ENCODE assay signal across 21 cellular contexts in genomic region chr12:71139153-71139735, GRCh38. TPM values are rescaled to one million over a fixed set of nuclear protein-coding genes. Genes with fewer than 3 reads are reported as not detected.
"Had no signal": no experiment of that assay in that cellular context is flagged by ENCODE, and none has a peak within 500 bp of the region (broad histone marks: within the 10 kb centered on the region; RNA-seq: fewer than 3 reads in every experiment).

No MANE protein-coding gene starts in this region.

- H3K36me3 ChIP-seq: gastrocnemius medialis, heart left ventricle, lower lobe of right lung, upper lobe of left lung had no signal

- H3K4me3 ChIP-seq: gastrocnemius medialis, heart left ventricle, lower lobe of right lung, skin epidermis, testis, upper lobe of left lung had no signal

- H3K27me3 ChIP-seq: gastrocnemius medialis, heart left ventricle, testis, upper lobe of left lung had no signal

- H3K4me1 ChIP-seq: testis had no signal

- H3K27ac ChIP-seq: heart left ventricle, lower lobe of right lung, skin epidermis, testis, upper lobe of left lung had no signal

- DNase-seq: activated CD4-positive, alpha-beta T cell treated with anti-CD3 and anti-CD28 coated beads, Interleukin-2, amount 10 ng/mL, durations not matched to agents 7 days and 5 days; activated CD8-positive, alpha-beta memory T cell treated with anti-CD3 and anti-CD28 coated beads, Interleukin-2, amount 50 U/mL, for 4 hours; activated effector memory CD4-positive, alpha-beta T cell treated with Interleukin-2 at 50 U/mL for 16 hours; activated naive CD4-positive, alpha-beta T cell treated with anti-CD3 and anti-CD28 coated beads, Interleukin-2, amount 10 ng/mL, durations not matched to agents 7 days and 5 days; activated naive CD8-positive, alpha-beta T cell treated with anti-CD3 and anti-CD28 coated beads, Interleukin-2, amount 50 U/mL, for 24 hours; activated T-cell treated with anti-CD3 and anti-CD28 coated beads, Interleukin-2, amount 50 U/mL, for 4 hours; anterior cingulate cortex; cortex of kidney; effector CD4-positive, alpha-beta T cell; gastrocnemius medialis; heart left ventricle; lower lobe of right lung; right cardiac atrium; stimulated activated CD4-positive, alpha-beta T cell treated with anti-CD3 and anti-CD28 coated beads, Interleukin-15, amount 100 ng/mL, for 24 hours; stimulated activated CD4-positive, alpha-beta T cell treated with anti-CD3 and anti-CD28 coated beads, Interleukin-2, amount 100 ng/mL, for 48 hours; testis; upper lobe of left lung had no signal

- H3K9me3 ChIP-seq: gastrocnemius medialis, heart left ventricle, lower lobe of right lung, testis, upper lobe of left lung had no signal

- ATAC-seq: activated CD4-positive, CD25-positive, alpha-beta regulatory T cell treated with anti-CD3 and anti-CD28 coated beads, Interleukin-2, amount 50 U/mL, for 24 hours; activated naive CD8-positive, alpha-beta T cell treated with anti-CD3 and anti-CD28 coated beads, Interleukin-2, amount 50 U/mL, for 24 hours; activated T-cell treated with anti-CD3 and anti-CD28 coated beads, Interleukin-2, amount 50 U/mL, for 4 hours; esophagus mucosa; gastrocnemius medialis; heart left ventricle; lower lobe of right lung; right cardiac atrium had no signal

RNA-seq across cellular contexts. Expression of gene TSPAN8, which starts 18.6 kb away (rescaled TPM):
- total RNA-seq: activated CD4-positive, alpha-beta T cell treated with anti-CD3 and anti-CD28 coated beads, Interleukin-2, amount 10 ng/mL, durations not matched to agents 7 days and 5 days; T-helper 1 cell treated with Interleukin-12 subunit alpha and Interleukin-12 subunit beta and Interleukin-4 antibody, amounts not matched to agents 30 ng/mL and 1 ng/mL, for 36 hours had no signal
